ENCODE assay signal across 9 cellular contexts in genomic region chr7:82044497-82045080, GRCh38.
DNase-seq lines count a peak whose midpoint lies in the region; ATAC-seq, FAIRE-seq and TF ChIP-seq lines count a peak whose summit lies in the region.
"Had no signal": no experiment of that assay in that cellular context is flagged by ENCODE, and none has a peak within 500 bp of the region (broad histone marks: within the 10 kb centered on the region; RNA-seq: fewer than 3 reads in every experiment).

No MANE protein-coding gene starts in this region.

- peak; percentile 99 for FAIRE-seq in TTC549 (lab: Jason Lieb, UNC)

- no peaks in the 10 kb centered on the region for H3K27me3 ChIP-seq in spleen (replicated peaks in 1 of 7)

- WGBS in spleen, 5 donors: 18 to 45% (median 23%) methylated on average over 2 of the region's 2 CpGs

- DNase-seq in GM12864 (ENCODE audit: low read depth) (peak; percentile 5), NCI-H1694 (lab: John Stamatoyannopoulos, UW) (peak; percentile 53), head of caudate nucleus (peak in 38 of 42 donors; percentile 5 to 87 (median 52)), spleen (no peak)

- no peaks in the 10 kb centered on the region for H3K4me1 ChIP-seq in spleen

- no peak overlapping the region for H3K27ac ChIP-seq in spleen
- H3K27ac ChIP-seq: skin epidermis had no signal

- intact Hi-C loops in head of caudate nucleus (cut with DNase I): loop anchor here (5.0 kb wide), 1 partner anchor 528 kb away; no protein-coding TSS in a partner anchor
- intact Hi-C loops in spleen (cut with DNase I; ENCODE audit: low total_unique reads): loop anchor here (10.0 kb wide), 1 partner anchor 530 kb away; no protein-coding TSS in a partner anchor

- H3K36me3 ChIP-seq in spleen: no peaks in the 10 kb centered on the region

- no peak for TF ChIP-seq POLR2A in spleen (IDR thresholded peaks at IDR 0.05)

- H3K4me3 ChIP-seq in GM12864 (ENCODE audit: low read depth, low read length): no peak overlapping the region
- no peak overlapping the region for H3K4me3 ChIP-seq in spleen
- H3K4me3 ChIP-seq: skin epidermis had no signal

- peak; percentile 66 for ATAC-seq in HG02610 (IDR thresholded peaks at IDR 0.05; ENCODE audit: unreplicated experiment)
- ATAC-seq in HG03135 (IDR thresholded peaks at IDR 0.05; ENCODE audit: unreplicated experiment): no peak
- ATAC-seq in GM21529 (IDR thresholded peaks at IDR 0.05; ENCODE audit: unreplicated experiment): no peak

- no peaks in the 10 kb centered on the region for H3K9me3 ChIP-seq in spleen

- peak; percentile 34 for TF ChIP-seq CTCF in GM12864 (IDR thresholded peaks at IDR 0.05; ENCODE audit: low read depth, low read length, missing control alignments)
- peak in 10 of 11 experiments; percentile 15 to 67 (median 50) for TF ChIP-seq CTCF in spleen (IDR thresholded peaks at IDR 0.05 in 8 of 11, conservative IDR thresholded peaks at IDR 0.05 in 3 of 11)
